18 cellular contexts compared by ENCODE assay signal in genomic region chr10:66805610-66806009, GRCh38.
DNase-seq lines count a peak whose midpoint lies in the region; ATAC-seq and TF ChIP-seq lines count a peak whose summit lies in the region.
"Had no signal": no experiment of that assay in that cellular context is flagged by ENCODE, and none has a peak within 500 bp of the region (broad histone marks: within the 10 kb centered on the region; RNA-seq: fewer than 3 reads in every experiment).

No MANE protein-coding gene starts in this region.

- H3K27ac ChIP-seq in mesenchymal stem cell (ENCODE audit: low read length, poor library complexity, severe bottlenecking): no peak overlapping the region
- H3K27ac ChIP-seq in ovary: no peak overlapping the region
- H3K27ac ChIP-seq: BLaER1 had no signal

- DNase-seq in EL: peak; percentile 13
- no peak for DNase-seq in chondrocyte (ENCODE audit: low spot score)
- DNase-seq in iris pigment epithelial cell (ENCODE audit: low read depth): peak; percentile 35
- peak; percentile 56 for DNase-seq in smooth muscle cell of the brain vasculature (ENCODE audit: low read depth, low spot score)
- no peak for DNase-seq in mesenchymal stem cell
- no peak for DNase-seq in ovary
- DNase-seq: 8988T; CD4-positive, alpha-beta memory T cell; DND-41; GOT3; H7; HFFc6 had no signal

- no peak overlapping the region for H3K4me3 Mint-ChIP-seq in chondrocyte (ENCODE audit: unreplicated experiment)
- H3K4me3 Mint-ChIP-seq in activated T-helper 17 cell treated with anti-CD3 and anti-CD28 coated beads, Interleukin-2, amount 50 U/mL, for 72 hours: no peak overlapping the region
- H3K4me3 Mint-ChIP-seq: CD14-positive monocyte; CD4-positive, alpha-beta memory T cell; HFFc6; IgD-negative memory B cell had no signal

- no peak overlapping the region for H3K18ac ChIP-seq in mesenchymal stem cell (ENCODE audit: low read depth in 1 of 2, low read length in 2 of 2)

- peak overlapping the region; percentile 24 for H3K27ac Mint-ChIP-seq in chondrocyte (ENCODE audit: unreplicated experiment)
- H3K27ac Mint-ChIP-seq in activated T-helper 17 cell treated with anti-CD3 and anti-CD28 coated beads, Interleukin-2, amount 50 U/mL, for 72 hours: no peak overlapping the region
- H3K27ac Mint-ChIP-seq: CD14-positive monocyte; CD4-positive, alpha-beta memory T cell; HFFc6; IgD-negative memory B cell had no signal

- TF ChIP-seq CTCF in chondrocyte (IDR thresholded peaks at IDR 0.05) (no peak), ovary (IDR thresholded peaks at IDR 0.05) (no peak)

- no peak overlapping the region for H2BK120ac ChIP-seq in mesenchymal stem cell (ENCODE audit: low read depth, low read length)

- H3K4ac ChIP-seq in mesenchymal stem cell (ENCODE audit: low read depth in 1 of 2, low read length in 2 of 2): no peak overlapping the region

- H3K23ac ChIP-seq in mesenchymal stem cell (ENCODE audit: low read length in 2 of 2): no peak overlapping the region

- H3K9me3 Mint-ChIP-seq in chondrocyte (ENCODE audit: low read depth): peaks cover 3% of the 10 kb centered on the region
- no peaks in the 10 kb centered on the region for H3K9me3 Mint-ChIP-seq in activated T-helper 17 cell treated with anti-CD3 and anti-CD28 coated beads, Interleukin-2, amount 50 U/mL, for 72 hours
- H3K9me3 Mint-ChIP-seq: HFFc6 had no signal

- H3K36me3 ChIP-seq in mesenchymal stem cell (ENCODE audit: control insufficient read depth in 1 of 2, insufficient read depth in 2 of 2, low read depth in 1 of 2, low read length in 2 of 2) (no peaks in the 10 kb centered on the region), ovary (no peaks in the 10 kb centered on the region)
- H3K36me3 ChIP-seq: BLaER1 had no signal

- no peak overlapping the region for H4K91ac ChIP-seq in mesenchymal stem cell (ENCODE audit: low read length)

- TF ChIP-seq POLR2A in ovary (IDR thresholded peaks at IDR 0.05): no peak

- no peak overlapping the region for H3K4me2 ChIP-seq in mesenchymal stem cell (ENCODE audit: low read length, poor library complexity, severe bottlenecking)
- H3K4me2 ChIP-seq: BLaER1 had no signal

- H3K79me1 ChIP-seq in mesenchymal stem cell (replicated peaks; ENCODE audit: low read length, poor library complexity, severe bottlenecking): no peaks in the 10 kb centered on the region

- no peak overlapping the region for H3K9ac ChIP-seq in mesenchymal stem cell (ENCODE audit: low read length)
- H3K9ac ChIP-seq: BLaER1 had no signal

- no peaks in the 10 kb centered on the region for H3K27me3 Mint-ChIP-seq in chondrocyte (ENCODE audit: low read depth)
- H3K27me3 Mint-ChIP-seq in activated T-helper 17 cell treated with anti-CD3 and anti-CD28 coated beads, Interleukin-2, amount 50 U/mL, for 72 hours: no peaks in the 10 kb centered on the region
- H3K27me3 Mint-ChIP-seq: CD4-positive, alpha-beta memory T cell; IgD-negative memory B cell had no signal

- H2BK12ac ChIP-seq in mesenchymal stem cell (ENCODE audit: low read length in 2 of 2): no peak overlapping the region

- H2AK5ac ChIP-seq in mesenchymal stem cell (ENCODE audit: low read length, severe bottlenecking): no peak overlapping the region

- H2BK5ac ChIP-seq in mesenchymal stem cell (ENCODE audit: low read depth, low read length, poor library complexity, severe bottlenecking): no peak overlapping the region

- ATAC-seq in activated T-helper 17 cell treated with anti-CD3 and anti-CD28 coated beads, Interleukin-2, amount 50 U/mL, for 72 hours (replicated peaks): no peak
- ATAC-seq: HCT116, HepG2 had no signal

- no peak overlapping the region for H4K8ac ChIP-seq in mesenchymal stem cell (ENCODE audit: low read length)

- no CpG with 5 or more reads among the region's 1 CpG for WGBS in mesenchymal stem cell
- 18 to 46% (median 19%) methylated on average over 1 of the region's 1 CpG for WGBS in ovary, 3 donors

- H3K14ac ChIP-seq in mesenchymal stem cell (ENCODE audit: low read length in 2 of 2): no peak overlapping the region

- H3K9me3 ChIP-seq in mesenchymal stem cell (ENCODE audit: control insufficient read depth, low read length): no peaks in the 10 kb centered on the region
- H3K9me3 ChIP-seq in ovary: no peaks in the 10 kb centered on the region
- H3K9me3 ChIP-seq: BLaER1 had no signal

- TF ChIP-seq EP300 in ovary (IDR thresholded peaks at IDR 0.05): no peak

- H3K4me1 Mint-ChIP-seq in chondrocyte (ENCODE audit: low read depth): peaks cover 27% of the 10 kb centered on the region
- no peaks in the 10 kb centered on the region for H3K4me1 Mint-ChIP-seq in activated T-helper 17 cell treated with anti-CD3 and anti-CD28 coated beads, Interleukin-2, amount 50 U/mL, for 72 hours
- H3K4me1 Mint-ChIP-seq: CD14-positive monocyte; CD4-positive, alpha-beta memory T cell; IgD-negative memory B cell had no signal

- no peak overlapping the region for H2BK15ac ChIP-seq in mesenchymal stem cell (ENCODE audit: low read depth, poor library complexity, severe bottlenecking)

- H3K27me3 ChIP-seq in mesenchymal stem cell (ENCODE audit: control insufficient read depth in 1 of 2, insufficient read depth in 1 of 2, low read length in 2 of 2) (no peaks in the 10 kb centered on the region), ovary (no peaks in the 10 kb centered on the region)
- H3K27me3 ChIP-seq: BLaER1 had no signal

- H2AFZ ChIP-seq in mesenchymal stem cell (ENCODE audit: low read depth, low read length): no peak overlapping the region

- H3K4me1 ChIP-seq in mesenchymal stem cell (ENCODE audit: control insufficient read depth, insufficient read depth, low read depth, low read length): no peaks in the 10 kb centered on the region
- no peaks in the 10 kb centered on the region for H3K4me1 ChIP-seq in ovary (ENCODE audit: insufficient read depth)
- H3K4me1 ChIP-seq: BLaER1 had no signal

- no peak overlapping the region for H3K4me3 ChIP-seq in mesenchymal stem cell (ENCODE audit: insufficient read depth in 1 of 2, low read depth in 1 of 2, low read length in 2 of 2)
- no peak overlapping the region for H3K4me3 ChIP-seq in ovary
- H3K4me3 ChIP-seq: BLaER1 had no signal

- intact Hi-C loops in ovary (cut with DNase I): loop anchor here in 1 of 4 donors (5.0 kb wide), 1 partner anchor 982 kb away; no protein-coding TSS in a partner anchor

- no peaks in the 10 kb centered on the region for H3K36me3 Mint-ChIP-seq in chondrocyte (ENCODE audit: low read depth)
- no peaks in the 10 kb centered on the region for H3K36me3 Mint-ChIP-seq in activated T-helper 17 cell treated with anti-CD3 and anti-CD28 coated beads, Interleukin-2, amount 50 U/mL, for 72 hours (ENCODE audit: low read depth)
- H3K36me3 Mint-ChIP-seq: CD14-positive monocyte; CD4-positive, alpha-beta memory T cell; IgD-negative memory B cell had no signal

Comparison
In these comparisons a context has a peak if more than half of its experiments do, and no peak if none do; other contexts are left out.
1. DNase-seq: peak in EL (single experiment), iris pigment epithelial cell (single experiment) and smooth muscle cell of the brain vasculature (single experiment); none in chondrocyte (single experiment), mesenchymal stem cell (single experiment) and ovary (0 of 5).